In genomic region chr1:212242288-212242984, GRCh38 we compare ENCODE assay signal across 10 cellular contexts. TPM values are rescaled to one million over a fixed set of nuclear protein-coding genes. Genes with fewer than 3 reads are reported as not detected.
A peak's percentile ranks its signal among the peaks of the same experiment; 100 is the strongest.
DNase-seq lines count a peak whose midpoint lies in the region; ATAC-seq and TF ChIP-seq lines count a peak whose summit lies in the region.
"Had no signal": no experiment of that assay in that cellular context is flagged by ENCODE, and none has a peak within 500 bp of the region (broad histone marks: within the 10 kb centered on the region; RNA-seq: fewer than 3 reads in every experiment).

No MANE protein-coding gene starts in this region.

- DNase-seq in NCI-H69 (lab: John Stamatoyannopoulos, UW) (peak; percentile 67), right atrium auricular region (ENCODE audit: low spot score) (no peak), iPS-NIHi11 (ENCODE audit: low spot score) (no peak), DMS 273 treated with DMSO at 0.1 percent for 48 hours (lab: John Stamatoyannopoulos, UW) (no peak)
- no peak for DNase-seq in activated CD8-positive, alpha-beta T cell treated with anti-CD3 and anti-CD28 coated beads for 36 hours
- no peak for DNase-seq in effector memory CD4-positive, alpha-beta T cell
- DNase-seq: NCI-H345, T1000 had no signal

- ATAC-seq in activated CD8-positive, alpha-beta T cell treated with anti-CD3 and anti-CD28 coated beads for 36 hours, result no peak

- H3K27ac Mint-ChIP-seq in activated CD8-positive, alpha-beta T cell treated with anti-CD3 and anti-CD28 coated beads for 36 hours, result peak overlapping the region; percentile 64

- H3K4me3 ChIP-seq in right atrium auricular region, result no peak overlapping the region
- H3K4me3 ChIP-seq in skeletal muscle tissue (ENCODE audit: low read length in 3 of 3), result peak overlapping the region; percentile 1 to 24 (median 5)
- H3K4me3 ChIP-seq in effector memory CD4-positive, alpha-beta T cell (ENCODE audit: insufficient read depth, low read depth, low read length, poor library complexity, severe bottlenecking), result no peak overlapping the region

- no peaks in the 10 kb centered on the region for H3K9me3 ChIP-seq in right atrium auricular region
- no peaks in the 10 kb centered on the region for H3K9me3 ChIP-seq in skeletal muscle tissue (ENCODE audit: control insufficient read depth in 3 of 3, low read length in 3 of 3)
- H3K9me3 ChIP-seq in effector memory CD4-positive, alpha-beta T cell (ENCODE audit: control insufficient read depth, low read length), result no peaks in the 10 kb centered on the region

- peaks cover 9% of the 10 kb centered on the region for H3K4me1 Mint-ChIP-seq in activated CD8-positive, alpha-beta T cell treated with anti-CD3 and anti-CD28 coated beads for 36 hours (ENCODE audit: low read depth)

- H3K27ac ChIP-seq in right atrium auricular region (peak overlapping the region; percentile 51 to 53), skeletal muscle tissue (ENCODE audit: low read depth, low read length) (peak overlapping the region; percentile 61)
- no peak overlapping the region for H3K27ac ChIP-seq in effector memory CD4-positive, alpha-beta T cell (ENCODE audit: insufficient read depth, low read length, poor library complexity, severe bottlenecking)

- TF ChIP-seq CTCF in activated CD8-positive, alpha-beta T cell treated with anti-CD3 and anti-CD28 coated beads for 36 hours (IDR thresholded peaks at IDR 0.05), result no peak
- no peak for TF ChIP-seq CTCF in right atrium auricular region (IDR thresholded peaks at IDR 0.05)

- H3K9ac ChIP-seq in skeletal muscle tissue (ENCODE audit: low read depth in 1 of 3, low read length in 3 of 3), result peak overlapping the region in 1 of 3 donors; percentile 30

- H3K36me3 Mint-ChIP-seq in activated CD8-positive, alpha-beta T cell treated with anti-CD3 and anti-CD28 coated beads for 36 hours (ENCODE audit: low read depth), result no peaks in the 10 kb centered on the region
- H3K36me3 Mint-ChIP-seq: activated naive CD4-positive, alpha-beta T cell treated with anti-CD3 and anti-CD28 coated beads, Interleukin-2, amount 50 U/mL, for 72 hours had no signal

- intact Hi-C loops in activated CD8-positive, alpha-beta T cell treated with anti-CD3 and anti-CD28 coated beads for 36 hours (cut with micrococcal nuclease), result no loop called here

- POLR2A ChIA-PET in activated CD8-positive, alpha-beta T cell treated with anti-CD3 and anti-CD28 coated beads for 36 hours (lab: Charles Lee), result no interaction called here

- peaks cover 0 to 42% of the 10 kb centered on the region in 2 donors for H3K4me1 ChIP-seq in right atrium auricular region
- peaks cover 20 to 29% (median 20%) of the 10 kb centered on the region in 3 donors for H3K4me1 ChIP-seq in skeletal muscle tissue (ENCODE audit: control insufficient read depth in 3 of 3, insufficient read depth in 3 of 3, low read length in 3 of 3)
- no peaks in the 10 kb centered on the region for H3K4me1 ChIP-seq in effector memory CD4-positive, alpha-beta T cell (ENCODE audit: control insufficient read depth, insufficient read depth, low read length, poor library complexity, severe bottlenecking)

- H3K36me3 ChIP-seq in right atrium auricular region (no peaks in the 10 kb centered on the region), skeletal muscle tissue (ENCODE audit: control insufficient read depth in 3 of 3, insufficient read depth in 3 of 3, low read length in 3 of 3) (no peaks in the 10 kb centered on the region)
- no peaks in the 10 kb centered on the region for H3K36me3 ChIP-seq in effector memory CD4-positive, alpha-beta T cell (ENCODE audit: control insufficient read depth, insufficient read depth, low read length)

- no peak overlapping the region for H3K4me3 Mint-ChIP-seq in activated CD8-positive, alpha-beta T cell treated with anti-CD3 and anti-CD28 coated beads for 36 hours

- H3K27me3 ChIP-seq in right atrium auricular region, result no peaks in the 10 kb centered on the region
- H3K27me3 ChIP-seq in skeletal muscle tissue (ENCODE audit: control insufficient read depth in 3 of 3, insufficient read depth in 3 of 3, low read length in 3 of 3), result no peaks in the 10 kb centered on the region
- H3K27me3 ChIP-seq in effector memory CD4-positive, alpha-beta T cell (replicated peaks; ENCODE audit: control insufficient read depth, insufficient read depth, low read length, poor library complexity, severe bottlenecking), result no peaks in the 10 kb centered on the region

- no peaks in the 10 kb centered on the region for H3K9me3 Mint-ChIP-seq in activated CD8-positive, alpha-beta T cell treated with anti-CD3 and anti-CD28 coated beads for 36 hours
- H3K9me3 Mint-ChIP-seq: activated naive CD4-positive, alpha-beta T cell treated with anti-CD3 and anti-CD28 coated beads, Interleukin-2, amount 50 U/mL, for 72 hours had no signal

- peaks cover 3% of the 10 kb centered on the region for H3K27me3 Mint-ChIP-seq in activated CD8-positive, alpha-beta T cell treated with anti-CD3 and anti-CD28 coated beads for 36 hours

- CTCF ChIA-PET in activated CD8-positive, alpha-beta T cell treated with anti-CD3 and anti-CD28 coated beads for 36 hours (lab: Charles Lee), result no interaction called here

RNA-seq across cellular contexts. Expression of gene PPP2R5A, which starts 42.8 kb away (rescaled TPM):
- 10 to 100 TPM; 35.2 to 36.5 TPM for total RNA-seq in activated CD8-positive, alpha-beta T cell treated with anti-CD3 and anti-CD28 coated beads for 36 hours
- total RNA-seq in right atrium auricular region (10 to 100 TPM; 48.8 to 81.5 TPM), skeletal muscle tissue (29.2 TPM)

Comparison
In these comparisons a context has a peak if more than half of its experiments do, and no peak if none do; other contexts are left out.
1. H3K4me3 ChIP-seq: peak in skeletal muscle tissue (3 of 3); none in right atrium auricular region (0 of 2) and effector memory CD4-positive, alpha-beta T cell (single experiment).